ENCODE assay signal across 8 cellular contexts in genomic region chr18:20971886-20972267, GRCh38.
DNase-seq lines count a peak whose midpoint lies in the region; ATAC-seq and TF ChIP-seq lines count a peak whose summit lies in the region.

No MANE protein-coding gene starts in this region.

- TF ChIP-seq CTCF in GM12865 (IDR thresholded peaks at IDR 0.05; ENCODE audit: insufficient read depth, low read depth, low read length, missing control alignments) (peak; percentile 44), body of pancreas (IDR thresholded peaks at IDR 0.05) (peak in 6 of 7 experiments; percentile 21 to 42 (median 25)), prostate gland (IDR thresholded peaks at IDR 0.05) (peak in 2 of 4 experiments; percentile 25 to 27)

- H3K36me3 ChIP-seq in body of pancreas (replicated peaks in 1 of 2; ENCODE audit: insufficient read depth in 1 of 2, low read depth in 2 of 2) (peaks cover 12 to 18% of the 10 kb centered on the region in 2 donors), mesendoderm (ENCODE audit: control insufficient read depth, insufficient read depth, low read length) (no peaks in the 10 kb centered on the region), prostate gland (no peaks in the 10 kb centered on the region)

- H3K18ac ChIP-seq in mesendoderm (ENCODE audit: low read length), result no peak overlapping the region

- no peaks in the 10 kb centered on the region for H3K27me3 ChIP-seq in body of pancreas
- H3K27me3 ChIP-seq in mesendoderm (ENCODE audit: insufficient read depth, low read length, poor library complexity), result no peaks in the 10 kb centered on the region
- no peaks in the 10 kb centered on the region for H3K27me3 ChIP-seq in prostate gland (replicated peaks; ENCODE audit: insufficient read depth)

- H3K23ac ChIP-seq in mesendoderm (ENCODE audit: low read length), result no peak overlapping the region

- H3K4me2 ChIP-seq in mesendoderm (ENCODE audit: low read length), result no peak overlapping the region

- no peak overlapping the region for H3K27ac ChIP-seq in body of pancreas
- H3K27ac ChIP-seq in mesendoderm (ENCODE audit: low read depth, low read length), result no peak overlapping the region
- no peak overlapping the region for H3K27ac ChIP-seq in prostate gland

- H3K79me2 ChIP-seq in mesendoderm (ENCODE audit: control insufficient read depth, insufficient read depth, low read length), result no peaks in the 10 kb centered on the region

- H3K4me3 ChIP-seq in GM12865 (ENCODE audit: low read depth, low read length), result no peak overlapping the region
- H3K4me3 ChIP-seq in body of pancreas, result no peak overlapping the region
- H3K4me3 ChIP-seq in mesendoderm (ENCODE audit: low read length), result no peak overlapping the region
- H3K4me3 ChIP-seq in prostate gland, result no peak overlapping the region

- ATAC-seq in body of pancreas, result no peak
- no peak for ATAC-seq in GM18517 (IDR thresholded peaks at IDR 0.05; ENCODE audit: unreplicated experiment)

- H3K9ac ChIP-seq in mesendoderm (ENCODE audit: low read length), result no peak overlapping the region

- no peak overlapping the region for H3K56ac ChIP-seq in mesendoderm (ENCODE audit: low read length)

- no peak overlapping the region for H4K5ac ChIP-seq in mesendoderm (ENCODE audit: low read length)

- no peak overlapping the region for H4K8ac ChIP-seq in mesendoderm (ENCODE audit: low read depth, low read length)

- no peak for TF ChIP-seq POLR2A in body of pancreas (IDR thresholded peaks at IDR 0.05)
- no peak for TF ChIP-seq POLR2A in prostate gland (IDR thresholded peaks at IDR 0.05)

- H3K9me3 ChIP-seq in body of pancreas, result no peaks in the 10 kb centered on the region
- no peaks in the 10 kb centered on the region for H3K9me3 ChIP-seq in prostate gland

- H2AK5ac ChIP-seq in mesendoderm (ENCODE audit: low read length), result no peak overlapping the region

- DNase-seq in A172 (ENCODE audit: low spot score) (peak; percentile 38), GM12865 (ENCODE audit: low read depth) (peak; percentile 35), M059J (ENCODE audit: low read depth) (peak; percentile 41), body of pancreas (no peak), mesendoderm (peak; percentile 52), prostate gland (ENCODE audit: low spot score) (no peak), midbrain (lab: John Stamatoyannopoulos, UW) (no peak)

- H3K4me1 ChIP-seq in body of pancreas (peaks cover 5% of the 10 kb centered on the region), mesendoderm (ENCODE audit: control insufficient read depth, low read depth, low read length) (no peaks in the 10 kb centered on the region), prostate gland (replicated peaks) (no peaks in the 10 kb centered on the region)

- H3K4ac ChIP-seq in mesendoderm (ENCODE audit: low read depth, low read length), result no peak overlapping the region

- H2BK120ac ChIP-seq in mesendoderm (ENCODE audit: low read depth, low read length), result no peak overlapping the region

- H2BK15ac ChIP-seq in mesendoderm (replicated peaks; ENCODE audit: low read depth), result no peak overlapping the region

- intact Hi-C loops in body of pancreas (cut with DNase I), result no loop called here
- intact Hi-C loops in prostate gland (cut with DNase I), result loop anchor here (10.0 kb wide), 1 partner anchor 143 kb away; the partner anchor contains the start of gene ROCK1

- no peaks in the 10 kb centered on the region for H3K79me1 ChIP-seq in mesendoderm (ENCODE audit: low read length)

- H2BK5ac ChIP-seq in mesendoderm (ENCODE audit: low read length), result no peak overlapping the region

Comparison
In these comparisons a context has a peak if more than half of its experiments do, and no peak if none do; other contexts are left out.
1. DNase-seq: peak in A172 (single experiment), GM12865 (single experiment), M059J (single experiment) and mesendoderm (single experiment); none in body of pancreas (0 of 4), prostate gland (single experiment) and midbrain (single experiment).